ENCODE assay signal across 17 cellular contexts in genomic region chr7:94064541-94065191, GRCh38.
DNase-seq lines count a peak whose midpoint lies in the region; TF ChIP-seq lines count a peak whose summit lies in the region.
"Had no signal": no experiment of that assay in that cellular context is flagged by ENCODE, and none has a peak within 500 bp of the region (broad histone marks: within the 10 kb centered on the region; RNA-seq: fewer than 3 reads in every experiment).

No MANE protein-coding gene starts in this region.

- H3K4me3 Mint-ChIP-seq in activated T-helper 1 cell treated with anti-CD3 and anti-CD28 coated beads, Interleukin-12 subunit alpha, Interleukin-12 subunit beta, Interleukin-2, Interleukin-4 antibody, amounts not matched to agents 30 ng/mL and 10 ng/mL and 1 ng/mL, durations not matched to agents 14 hours and 24 hours and 36 hours: no peak overlapping the region
- H3K4me3 Mint-ChIP-seq: activated naive CD8-positive, alpha-beta T cell treated with anti-CD3 and anti-CD28 coated beads for 36 hours; CD8-positive, alpha-beta T cell had no signal

- H3K9ac ChIP-seq in mesenchymal stem cell (ENCODE audit: low read length): no peak overlapping the region

- no peak overlapping the region for H3K14ac ChIP-seq in mesenchymal stem cell (ENCODE audit: low read length in 2 of 2)

- no peak overlapping the region for H3K4ac ChIP-seq in mesenchymal stem cell (ENCODE audit: low read depth in 1 of 2, low read length in 2 of 2)

- peaks cover 13% of the 10 kb centered on the region for H3K4me1 Mint-ChIP-seq in activated T-helper 1 cell treated with anti-CD3 and anti-CD28 coated beads, Interleukin-12 subunit alpha, Interleukin-12 subunit beta, Interleukin-2, Interleukin-4 antibody, amounts not matched to agents 30 ng/mL and 10 ng/mL and 1 ng/mL, durations not matched to agents 14 hours and 24 hours and 36 hours (ENCODE audit: low read depth)

- peak overlapping the region in 1 of 2 experiments; percentile 23 for H2BK12ac ChIP-seq in mesenchymal stem cell (ENCODE audit: low read length in 2 of 2)

- H2AK5ac ChIP-seq in mesenchymal stem cell (ENCODE audit: low read length, severe bottlenecking): peak overlapping the region; percentile 13

- intact Hi-C loops in activated T-helper 1 cell treated with anti-CD3 and anti-CD28 coated beads, Interleukin-12 subunit alpha, Interleukin-12 subunit beta, Interleukin-2, Interleukin-4 antibody, amounts not matched to agents 30 ng/mL and 10 ng/mL and 1 ng/mL, durations not matched to agents 14 hours and 24 hours and 36 hours (cut with micrococcal nuclease): no loop called here

- WGBS in mesenchymal stem cell: 53% methylated on average over 4 of the region's 4 CpGs

- peak overlapping the region; percentile 42 for H2BK120ac ChIP-seq in mesenchymal stem cell (ENCODE audit: low read depth, low read length)

- peak; percentile 33 for DNase-seq in NCI-H226
- DNase-seq in brain microvascular endothelial cell: peak; percentile 60
- DNase-seq in mesenchymal stem cell: peak; percentile 51
- DNase-seq in NK-92 treated with Interleukin-12 subunit alpha and Interleukin-12 subunit beta, amount 100 ng/mL, for 24 hours (lab: John Stamatoyannopoulos, UW): no peak
- DNase-seq in NCI-H146 (lab: John Stamatoyannopoulos, UW): no peak
- DNase-seq in globus pallidus (ENCODE audit: low spot score): no peak
- DNase-seq in activated T-helper 1 cell treated with anti-CD3 and anti-CD28 coated beads, Interleukin-12 subunit alpha, Interleukin-12 subunit beta, Interleukin-2, Interleukin-4 antibody, amounts not matched to agents 30 ng/mL and 10 ng/mL and 1 ng/mL, durations not matched to agents 14 hours and 24 hours and 36 hours (ENCODE audit: low spot score): no peak
- DNase-seq: activated CD4-positive, alpha-beta T cell treated with anti-CD3 and anti-CD28 coated beads for 1 hour; activated naive CD8-positive, alpha-beta T cell treated with anti-CD3 and anti-CD28 coated beads for 36 hours; CD8-positive, alpha-beta T cell; mammary epithelial cell; MG63; NCI-H2171 had no signal

- H2BK5ac ChIP-seq in mesenchymal stem cell (ENCODE audit: low read depth, low read length, poor library complexity, severe bottlenecking): no peak overlapping the region

- no peak overlapping the region for H4K91ac ChIP-seq in mesenchymal stem cell (ENCODE audit: low read length)

- no peaks in the 10 kb centered on the region for H3K36me3 ChIP-seq in brain microvascular endothelial cell (replicated peaks)
- no peaks in the 10 kb centered on the region for H3K36me3 ChIP-seq in mesenchymal stem cell (ENCODE audit: control insufficient read depth in 1 of 2, insufficient read depth in 2 of 2, low read depth in 1 of 2, low read length in 2 of 2)
- H3K36me3 ChIP-seq: HAP-1, MG63 had no signal

- no peak overlapping the region for H2BK15ac ChIP-seq in mesenchymal stem cell (ENCODE audit: low read depth, poor library complexity, severe bottlenecking)

- H3K23ac ChIP-seq in mesenchymal stem cell (ENCODE audit: low read length in 2 of 2): no peak overlapping the region

- no peak overlapping the region for H3K4me3 ChIP-seq in brain microvascular endothelial cell (ENCODE audit: low read depth, low read length)
- H3K4me3 ChIP-seq in mesenchymal stem cell (ENCODE audit: insufficient read depth in 1 of 2, low read depth in 1 of 2, low read length in 2 of 2): peak overlapping the region in 1 of 2 experiments; percentile 23
- H3K4me3 ChIP-seq: HAP-1, MG63, skin epidermis had no signal

- H3K36me3 Mint-ChIP-seq in activated T-helper 1 cell treated with anti-CD3 and anti-CD28 coated beads, Interleukin-12 subunit alpha, Interleukin-12 subunit beta, Interleukin-2, Interleukin-4 antibody, amounts not matched to agents 30 ng/mL and 10 ng/mL and 1 ng/mL, durations not matched to agents 14 hours and 24 hours and 36 hours (ENCODE audit: low read depth): no peaks in the 10 kb centered on the region
- H3K36me3 Mint-ChIP-seq: activated naive CD8-positive, alpha-beta T cell treated with anti-CD3 and anti-CD28 coated beads for 36 hours; CD8-positive, alpha-beta T cell had no signal

- H3K4me1 ChIP-seq in mesenchymal stem cell (ENCODE audit: control insufficient read depth, insufficient read depth, low read depth, low read length): peaks cover 4% of the 10 kb centered on the region
- H3K4me1 ChIP-seq: HAP-1 had no signal

- no peaks in the 10 kb centered on the region for H3K9me3 Mint-ChIP-seq in activated T-helper 1 cell treated with anti-CD3 and anti-CD28 coated beads, Interleukin-12 subunit alpha, Interleukin-12 subunit beta, Interleukin-2, Interleukin-4 antibody, amounts not matched to agents 30 ng/mL and 10 ng/mL and 1 ng/mL, durations not matched to agents 14 hours and 24 hours and 36 hours
- H3K9me3 Mint-ChIP-seq: activated naive CD8-positive, alpha-beta T cell treated with anti-CD3 and anti-CD28 coated beads for 36 hours; CD8-positive, alpha-beta T cell had no signal

- H3K18ac ChIP-seq in mesenchymal stem cell (ENCODE audit: low read depth in 1 of 2, low read length in 2 of 2): no peak overlapping the region

- H3K27me3 ChIP-seq in brain microvascular endothelial cell (replicated peaks): no peaks in the 10 kb centered on the region
- no peaks in the 10 kb centered on the region for H3K27me3 ChIP-seq in mesenchymal stem cell (ENCODE audit: control insufficient read depth in 1 of 2, insufficient read depth in 1 of 2, low read length in 2 of 2)
- H3K27me3 ChIP-seq: MG63 had no signal

- peaks cover 28% of the 10 kb centered on the region for H3K27me3 Mint-ChIP-seq in activated T-helper 1 cell treated with anti-CD3 and anti-CD28 coated beads, Interleukin-12 subunit alpha, Interleukin-12 subunit beta, Interleukin-2, Interleukin-4 antibody, amounts not matched to agents 30 ng/mL and 10 ng/mL and 1 ng/mL, durations not matched to agents 14 hours and 24 hours and 36 hours (ENCODE audit: insufficient read depth)

- no peaks in the 10 kb centered on the region for H3K9me3 ChIP-seq in mesenchymal stem cell (ENCODE audit: control insufficient read depth, low read length)
- H3K9me3 ChIP-seq: HAP-1, MG63 had no signal

- no peaks in the 10 kb centered on the region for H3K79me1 ChIP-seq in mesenchymal stem cell (replicated peaks; ENCODE audit: low read length, poor library complexity, severe bottlenecking)

- in situ Hi-C loops in brain microvascular endothelial cell (cut with HindIII; ENCODE audit: low pct_ligation_motif_present, low sequenced_read_pairs): no loop called here

- 0 out of 3 replicates have a peak, but pooled peaks have one; percentile 11 for TF ChIP-seq CTCF in GM12872 (IDR thresholded peaks at IDR 0.05; ENCODE audit: insufficient read depth, low read depth, low read length)
- peak; percentile 38 for TF ChIP-seq CTCF in brain microvascular endothelial cell (IDR thresholded peaks at IDR 0.05; ENCODE audit: low read depth, low read length, missing control alignments)

- H3K4me2 ChIP-seq in mesenchymal stem cell (ENCODE audit: low read length, poor library complexity, severe bottlenecking): no peak overlapping the region

- H2AFZ ChIP-seq in mesenchymal stem cell (ENCODE audit: low read depth, low read length): no peak overlapping the region

- no peak overlapping the region for H4K8ac ChIP-seq in mesenchymal stem cell (ENCODE audit: low read length)

- H3K27ac ChIP-seq in brain microvascular endothelial cell: peak overlapping the region; percentile 54
- H3K27ac ChIP-seq in mesenchymal stem cell (ENCODE audit: low read length, poor library complexity, severe bottlenecking): no peak overlapping the region
- H3K27ac ChIP-seq: HL-60, skin epidermis had no signal

- no peak overlapping the region for H3K27ac Mint-ChIP-seq in activated T-helper 1 cell treated with anti-CD3 and anti-CD28 coated beads, Interleukin-12 subunit alpha, Interleukin-12 subunit beta, Interleukin-2, Interleukin-4 antibody, amounts not matched to agents 30 ng/mL and 10 ng/mL and 1 ng/mL, durations not matched to agents 14 hours and 24 hours and 36 hours
- H3K27ac Mint-ChIP-seq: activated naive CD8-positive, alpha-beta T cell treated with anti-CD3 and anti-CD28 coated beads for 36 hours; CD8-positive, alpha-beta T cell had no signal

Comparison
In these comparisons a context has a peak if more than half of its experiments do, and no peak if none do; other contexts are left out.
1. DNase-seq: peak in NCI-H226 (single experiment), brain microvascular endothelial cell (single experiment) and mesenchymal stem cell (single experiment); none in NK-92 treated with Interleukin-12 subunit alpha and Interleukin-12 subunit beta, amount 100 ng/mL, for 24 hours (single experiment), NCI-H146 (single experiment), globus pallidus (single experiment) and activated T-helper 1 cell treated with anti-CD3 and anti-CD28 coated beads, Interleukin-12 subunit alpha, Interleukin-12 subunit beta, Interleukin-2, Interleukin-4 antibody, amounts not matched to agents 30 ng/mL and 10 ng/mL and 1 ng/mL, durations not matched to agents 14 hours and 24 hours and 36 hours (single experiment).